In the genomic region with DNA sequence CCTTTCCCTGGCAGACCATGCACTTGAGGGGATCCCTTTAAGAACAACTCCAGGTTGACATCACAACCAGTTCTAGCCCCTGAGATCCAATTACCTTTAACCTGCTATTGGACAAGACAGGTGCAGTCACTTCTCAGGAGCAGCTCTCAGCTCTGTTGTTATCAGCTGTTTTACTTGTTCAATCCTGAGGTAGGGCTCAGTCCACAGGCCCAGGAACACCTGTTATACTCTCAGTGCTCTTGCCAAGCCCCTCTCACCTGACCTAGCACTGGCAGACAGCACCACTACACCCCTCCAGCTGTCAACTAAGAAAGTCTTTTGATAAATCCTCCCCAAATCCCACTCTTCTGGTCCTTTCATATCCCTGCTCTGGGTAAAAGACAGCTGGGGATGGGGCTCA, we compare ENCODE assay signal across 15 cellular contexts.
DNase-seq lines count a peak whose midpoint lies in the region; ATAC-seq, FAIRE-seq and TF ChIP-seq lines count a peak whose summit lies in the region.
"Had no signal": no experiment of that assay in that cellular context is flagged by ENCODE, and none has a peak within 500 bp of the region (broad histone marks: within the 10 kb centered on the region; RNA-seq: fewer than 3 reads in every experiment).

No MANE protein-coding gene starts in this region.

- no peak overlapping the region for H3K4me3 ChIP-seq in pancreas
- H3K4me3 ChIP-seq: BLaER1 treated with 17β-estradiol and CSF1 and Interleukin-3, amounts not matched to agents 10 nM and 100 nM had no signal

- no peaks in the 10 kb centered on the region for H3K36me3 ChIP-seq in pancreas
- H3K36me3 ChIP-seq: BLaER1 treated with 17β-estradiol and CSF1 and Interleukin-3, amounts not matched to agents 10 nM and 100 nM had no signal

- ATAC-seq in pancreas (peak; percentile 83 to 91 (median 87)), HG03442 (IDR thresholded peaks at IDR 0.05; ENCODE audit: unreplicated experiment) (no peak)

- H3K4me1 ChIP-seq in pancreas, result peaks cover 12 to 22% (median 19%) of the 10 kb centered on the region in 3 donors
- H3K4me1 ChIP-seq: BLaER1 treated with 17β-estradiol and CSF1 and Interleukin-3, amounts not matched to agents 10 nM and 100 nM had no signal

- H3K9me3 ChIP-seq in pancreas, result no peaks in the 10 kb centered on the region
- H3K9me3 ChIP-seq: BLaER1 treated with 17β-estradiol and CSF1 and Interleukin-3, amounts not matched to agents 10 nM and 100 nM had no signal

- no peaks in the 10 kb centered on the region for H3K27me3 Mint-ChIP-seq in HFFc6 (ENCODE audit: insufficient read depth)
- H3K27me3 Mint-ChIP-seq: CD4-positive, CD25-positive, alpha-beta regulatory T cell had no signal

- no peaks in the 10 kb centered on the region for H3K9me3 Mint-ChIP-seq in HFFc6
- H3K9me3 Mint-ChIP-seq: CD4-positive, CD25-positive, alpha-beta regulatory T cell; H9 had no signal

- peak; percentile 19 for DNase-seq in NCI-H82 (lab: John Stamatoyannopoulos, UW)
- no peak for DNase-seq in NCI-H82 treated with DMSO at 0.1 percent for 48 hours (lab: John Stamatoyannopoulos, UW; ENCODE audit: unreplicated experiment)
- peak; percentile 85 for DNase-seq in NCI-H2171 treated with DMSO at 0.1 percent for 48 hours (lab: John Stamatoyannopoulos, UW)
- DNase-seq in pancreas, result peak in 4 of 6 donors; percentile 25 to 71 (median 58)
- DNase-seq in HFFc6, result no peak
- DNase-seq in RCC 7860 (ENCODE audit: low spot score), result no peak
- DNase-seq: 8988T; CD4-positive, CD25-positive, alpha-beta regulatory T cell; DMS53; GF-D8; GOT3; H9 had no signal

- FAIRE-seq in pancreas (lab: Jason Lieb, UNC) (no peak), RCC 7860 (lab: Jason Lieb, UNC) (no peak)

- no peak overlapping the region for H3K27ac Mint-ChIP-seq in HFFc6
- H3K27ac Mint-ChIP-seq: H9 had no signal

- H3K27ac ChIP-seq in VCaP (peak overlapping the region; percentile 63), pancreas (peak overlapping the region in 2 of 4 donors; percentile 57 to 61)
- H3K27ac ChIP-seq: BLaER1 treated with 17β-estradiol and CSF1 and Interleukin-3, amounts not matched to agents 10 nM and 100 nM had no signal

- TF ChIP-seq CTCF in VCaP (conservative IDR thresholded peaks at IDR 0.05) (no peak), pancreas (IDR thresholded peaks at IDR 0.05) (no peak), HFFc6 (IDR thresholded peaks at IDR 0.05) (no peak)

- no peaks in the 10 kb centered on the region for H3K27me3 ChIP-seq in pancreas
- H3K27me3 ChIP-seq: BLaER1 treated with 17β-estradiol and CSF1 and Interleukin-3, amounts not matched to agents 10 nM and 100 nM had no signal

- H3K4me1 Mint-ChIP-seq in HFFc6 (ENCODE audit: low read depth), result no peaks in the 10 kb centered on the region
- H3K4me1 Mint-ChIP-seq: CD4-positive, CD25-positive, alpha-beta regulatory T cell; H9 had no signal

- no peaks in the 10 kb centered on the region for H3K36me3 Mint-ChIP-seq in HFFc6 (ENCODE audit: low read depth)
- H3K36me3 Mint-ChIP-seq: CD4-positive, CD25-positive, alpha-beta regulatory T cell had no signal

- intact Hi-C loops in pancreas (cut with DNase I), result no loop called here

- no peak overlapping the region for H3K4me3 Mint-ChIP-seq in HFFc6
- H3K4me3 Mint-ChIP-seq: CD4-positive, CD25-positive, alpha-beta regulatory T cell; H9 had no signal

Comparison
In these comparisons a context has a peak if more than half of its experiments do, and no peak if none do; other contexts are left out.
1. DNase-seq: peak in NCI-H82 (single experiment), NCI-H2171 treated with DMSO at 0.1 percent for 48 hours (single experiment) and pancreas (4 of 6); none in NCI-H82 treated with DMSO at 0.1 percent for 48 hours (single experiment), HFFc6 (single experiment) and RCC 7860 (single experiment).